21 cellular contexts compared by ENCODE assay signal in the genomic region with DNA sequence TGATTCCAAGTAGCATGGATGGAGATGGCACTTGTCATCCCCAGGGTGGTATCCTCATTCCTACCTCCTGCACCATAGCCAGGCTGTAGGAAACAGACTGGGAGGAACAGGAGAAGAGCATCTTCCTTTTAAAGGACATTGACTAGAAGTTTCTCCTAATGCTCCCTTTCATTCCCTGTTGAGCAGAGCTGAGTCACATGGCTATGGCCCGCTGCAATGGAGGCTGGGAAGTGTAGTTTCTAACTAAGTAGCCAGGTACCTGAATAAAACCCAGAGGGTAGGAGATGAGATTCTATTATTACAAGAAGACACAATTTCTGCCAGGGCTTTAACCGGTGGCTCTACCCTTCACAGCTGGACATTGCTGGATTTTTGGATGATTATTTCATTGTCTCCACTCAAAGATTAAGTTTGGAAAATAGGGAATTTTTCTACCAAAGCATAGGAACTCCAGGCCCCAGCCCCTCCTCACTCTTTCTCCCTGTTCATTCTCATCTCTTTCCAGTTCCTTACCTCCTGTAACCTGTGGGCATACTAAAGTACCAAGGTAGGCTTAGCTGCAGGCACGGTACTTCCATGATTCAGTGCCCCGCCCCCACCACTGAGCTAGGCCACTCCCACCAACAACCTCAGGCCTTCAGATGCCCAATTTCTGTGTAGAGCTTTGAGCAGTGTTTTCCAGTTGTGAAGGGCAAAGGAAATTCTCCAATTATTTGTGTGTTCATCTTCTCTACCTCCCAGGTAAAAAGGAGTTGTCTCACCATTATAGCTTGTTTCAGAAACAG.
"Had no signal": no experiment of that assay in that cellular context is flagged by ENCODE, and none has a peak within 500 bp of the region (broad histone marks: within the 10 kb centered on the region; RNA-seq: fewer than 3 reads in every experiment).

No MANE protein-coding gene starts in this region.

- H3K27ac Mint-ChIP-seq: activated CD4-positive, alpha-beta T cell treated with anti-CD3 and anti-CD28 coated beads, Interleukin-2, amount 10 ng/mL, durations not matched to agents 7 days and 5 days; activated naive CD4-positive, alpha-beta T cell treated with anti-CD3 and anti-CD28 coated beads, Interleukin-2, amount 50 U/mL, for 72 hours; mesothelial cell of epicardium; natural killer cell; stimulated activated naive CD8-positive, alpha-beta T cell treated with anti-CD3 and anti-CD28 coated beads, Interleukin-15, Interleukin-2, amounts not matched to agents 100 ng/mL and 50 ng/mL, for 24 hours had no signal

- H3K27me3 ChIP-seq: gastrocnemius medialis, left lung, tibial artery had no signal

- H3K4me3 ChIP-seq: gastrocnemius medialis, left lung, lung, prostate gland, tibial artery had no signal

- H3K27me3 Mint-ChIP-seq: activated CD4-positive, alpha-beta T cell treated with anti-CD3 and anti-CD28 coated beads, Interleukin-2, amount 10 ng/mL, durations not matched to agents 7 days and 5 days had no signal

- H3K9me3 ChIP-seq: gastrocnemius medialis, left lung, prostate gland, tibial artery had no signal

- H3K36me3 Mint-ChIP-seq: mesothelial cell of epicardium, natural killer cell had no signal

- DNase-seq: activated CD4-positive, alpha-beta T cell treated with anti-CD3 and anti-CD28 coated beads, Interleukin-2, amount 10 ng/mL, durations not matched to agents 7 days and 5 days; activated CD4-positive, CD25-positive, alpha-beta regulatory T cell treated with anti-CD3 and anti-CD28 coated beads, Interleukin-2, amount 50 U/mL, for 72 hours; activated gamma-delta T cell treated with Interleukin-2 at 50 U/mL for 16 hours; activated T-cell treated with anti-CD3 and anti-CD28 coated beads, Interleukin-2, amount 50 U/mL, for 1 hour; central memory CD4-positive, alpha-beta T cell; dermis blood vessel endothelial cell; effector CD8-positive, alpha-beta T cell; gastrocnemius medialis; immature natural killer cell; kidney glomerular epithelial cell; left lung; natural killer cell; substantia nigra; tibial artery had no signal

- H3K4me1 ChIP-seq: prostate gland had no signal

- H3K36me3 ChIP-seq: gastrocnemius medialis, left lung, prostate gland, tibial artery had no signal

- H3K4me1 Mint-ChIP-seq: activated CD4-positive, alpha-beta T cell treated with anti-CD3 and anti-CD28 coated beads, Interleukin-2, amount 10 ng/mL, durations not matched to agents 7 days and 5 days; immature natural killer cell; mesothelial cell of epicardium had no signal

- ATAC-seq: activated naive CD4-positive, alpha-beta T cell treated with anti-CD3 and anti-CD28 coated beads, Interleukin-2, amount 50 U/mL, for 72 hours; esophagus mucosa; gastrocnemius medialis; left lung; natural killer cell had no signal

- FAIRE-seq: astrocyte had no signal

- H3K4me3 Mint-ChIP-seq: activated CD4-positive, alpha-beta T cell treated with anti-CD3 and anti-CD28 coated beads, Interleukin-2, amount 10 ng/mL, durations not matched to agents 7 days and 5 days; immature natural killer cell; mesothelial cell of epicardium; natural killer cell; stimulated activated naive CD8-positive, alpha-beta T cell treated with anti-CD3 and anti-CD28 coated beads, Interleukin-15, Interleukin-2, amounts not matched to agents 100 ng/mL and 50 ng/mL, for 24 hours had no signal

- H3K27ac ChIP-seq: gastrocnemius medialis, left lung, prostate gland, tibial artery had no signal
